In genomic region chr2:55962910-55963309, GRCh38 we compare ENCODE assay signal across 10 cellular contexts. TPM values are rescaled to one million over a fixed set of nuclear protein-coding genes. Genes with fewer than 3 reads are reported as not detected.
"Had no signal": no experiment of that assay in that cellular context is flagged by ENCODE, and none has a peak within 500 bp of the region (broad histone marks: within the 10 kb centered on the region; RNA-seq: fewer than 3 reads in every experiment).

No MANE protein-coding gene starts in this region.

- H3K4me3 ChIP-seq: GM23338, K562 had no signal

- H3K9me3 Mint-ChIP-seq: GM23338, H9, HFFc6 had no signal

- H3K27ac Mint-ChIP-seq: GM23338, H9, HFFc6 had no signal

- H3K4me3 Mint-ChIP-seq: GM23338, H9, HFFc6 had no signal

- H2AFZ ChIP-seq: GM23338 had no signal

- ATAC-seq: GM23338, K562 had no signal

- H3K4me1 Mint-ChIP-seq: GM23338, H9 had no signal

- DNase-seq: H9, HCEC 1CT, HFFc6, IMR-90 had no signal

- H3K4me2 ChIP-seq: GM23338 had no signal

- FAIRE-seq: H1, H54, HTR-8/SVneo, K562 had no signal

RNA-seq across cellular contexts. Expression of gene EFEMP1, which starts 39.3 kb away (rescaled TPM):
- total RNA-seq: HT-29 had no signal
